In the genomic region with DNA sequence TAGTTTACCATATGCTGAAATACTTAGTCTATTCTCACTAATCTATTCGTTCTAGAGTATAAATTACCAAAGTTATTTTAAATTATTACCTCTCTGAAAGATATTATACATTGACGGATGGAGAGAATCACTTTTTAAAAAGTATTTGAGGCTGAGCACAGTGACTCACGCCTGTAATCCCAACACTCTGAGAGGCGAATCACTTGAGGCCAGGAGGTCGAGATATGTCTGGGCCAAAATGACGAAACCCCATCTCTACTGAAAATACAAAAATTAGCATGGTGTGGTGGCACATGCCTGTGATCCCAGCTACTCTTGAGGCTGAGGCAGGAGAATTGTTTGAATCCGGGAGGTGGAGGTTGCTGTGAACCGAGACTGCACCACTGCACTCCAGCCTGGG, we compare ENCODE assay signal across 33 cellular contexts.
"Had no signal": no experiment of that assay in that cellular context is flagged by ENCODE, and none has a peak within 500 bp of the region (broad histone marks: within the 10 kb centered on the region; RNA-seq: fewer than 3 reads in every experiment).

No MANE protein-coding gene starts in this region.

- DNase-seq: activated B cell treated with CpG ODN at 0.5 μM for 24 hours; activated CD4-positive, alpha-beta memory T cell treated with anti-CD3 and anti-CD28 coated beads for 36 hours; activated CD4-positive, alpha-beta T cell treated with anti-CD3 and anti-CD28 coated beads, Interleukin-2, amount 10 ng/mL, durations not matched to agents 24 days and 14 days; activated CD8-positive, alpha-beta memory T cell treated with anti-CD3 and anti-CD28 coated beads, Interleukin-2, amount 10 ng/mL, durations not matched to agents 7 days and 5 days; activated CD8-positive, alpha-beta memory T cell treated with anti-CD3 and anti-CD28 coated beads, Interleukin-2, amount 50 U/mL, for 4 hours; activated CD8-positive, alpha-beta T cell treated with anti-CD3 and anti-CD28 coated beads, Interleukin-2, amount 10 ng/mL, durations not matched to agents 7 days and 5 days; activated effector memory CD4-positive, alpha-beta T cell treated with anti-CD3 and anti-CD28 coated beads, Interleukin-2, amount 50 U/mL, for 16 hours; activated naive CD4-positive, alpha-beta T cell treated with anti-CD3 and anti-CD28 coated beads for 36 hours; activated naive CD8-positive, alpha-beta T cell treated with anti-CD3 and anti-CD28 coated beads, Interleukin-2, amount 10 ng/mL, durations not matched to agents 7 days and 5 days; activated T-cell treated with anti-CD3 and anti-CD28 coated beads, Interleukin-2, amount 50 U/mL, for 1 hour; activated T-cell treated with anti-CD3 and anti-CD28 coated beads, Interleukin-2, amount 50 U/mL, for 48 hours; amniotic stem cell; anterior cingulate cortex; central memory CD4-positive, alpha-beta T cell; cerebellar nuclear complex; cortex of kidney; dermis blood vessel endothelial cell; effector CD4-positive, alpha-beta T cell; effector memory CD8-positive, alpha-beta T cell; erythroblast; foreskin keratinocyte; gastrocnemius medialis; glutamatergic neuron; heart left ventricle; T-helper 1 cell; T-helper 17 cell; T1000; WERI-Rb-1 had no signal

- H3K27ac Mint-ChIP-seq: activated B cell treated with CpG ODN at 0.5 μM for 24 hours; activated CD4-positive, alpha-beta memory T cell treated with anti-CD3 and anti-CD28 coated beads for 36 hours; activated CD4-positive, alpha-beta T cell treated with anti-CD3 and anti-CD28 coated beads, Interleukin-2, amount 10 ng/mL, durations not matched to agents 24 days and 14 days; activated CD8-positive, alpha-beta memory T cell treated with anti-CD3 and anti-CD28 coated beads, Interleukin-2, amount 10 ng/mL, durations not matched to agents 7 days and 5 days; activated CD8-positive, alpha-beta T cell treated with anti-CD3 and anti-CD28 coated beads, Interleukin-2, amount 10 ng/mL, durations not matched to agents 7 days and 5 days; activated naive CD4-positive, alpha-beta T cell treated with anti-CD3 and anti-CD28 coated beads for 36 hours; activated naive CD4-positive, alpha-beta T cell treated with anti-CD3 and anti-CD28 coated beads, Interleukin-2, amount 50 U/mL, for 72 hours; activated naive CD8-positive, alpha-beta T cell treated with anti-CD3 and anti-CD28 coated beads, Interleukin-2, amount 10 ng/mL, durations not matched to agents 7 days and 5 days; activated T-helper 1 cell treated with anti-CD3 and anti-CD28 coated beads, Interleukin-12 subunit alpha, Interleukin-12 subunit beta, Interleukin-2, Interleukin-4 antibody, amounts not matched to agents 30 ng/mL and 10 ng/mL and 1 ng/mL, durations not matched to agents 14 hours and 24 hours and 36 hours; activated T-helper 2 cell treated with anti-CD3 and anti-CD28 coated beads, Interferon-gamma antibody, Interleukin-2, Interleukin-4, amounts not matched to agents 10 μg/mL and 5 μg/mL and 100 μg/mL, durations not matched to agents 14 hours and 24 hours and 36 hours; effector memory CD8-positive, alpha-beta T cell; T-helper 17 cell; T-helper 2 cell treated with Interferon-gamma antibody and Interleukin-4, amounts not matched to agents 5 μg/mL and 100 μg/mL, for 36 hours had no signal

- H3K4me1 Mint-ChIP-seq: activated B cell treated with CpG ODN at 0.5 μM for 24 hours; activated CD4-positive, alpha-beta T cell treated with anti-CD3 and anti-CD28 coated beads, Interleukin-2, amount 10 ng/mL, durations not matched to agents 24 days and 14 days; activated CD8-positive, alpha-beta memory T cell treated with anti-CD3 and anti-CD28 coated beads, Interleukin-2, amount 10 ng/mL, durations not matched to agents 7 days and 5 days; activated naive CD8-positive, alpha-beta T cell treated with anti-CD3 and anti-CD28 coated beads, Interleukin-2, amount 10 ng/mL, durations not matched to agents 7 days and 5 days had no signal

- H3K9me3 Mint-ChIP-seq: activated CD4-positive, alpha-beta memory T cell treated with anti-CD3 and anti-CD28 coated beads for 36 hours; activated CD4-positive, alpha-beta T cell treated with anti-CD3 and anti-CD28 coated beads, Interleukin-2, amount 10 ng/mL, durations not matched to agents 24 days and 14 days; activated naive CD4-positive, alpha-beta T cell treated with anti-CD3 and anti-CD28 coated beads for 36 hours; activated naive CD4-positive, alpha-beta T cell treated with anti-CD3 and anti-CD28 coated beads, Interleukin-2, amount 50 U/mL, for 72 hours; activated T-helper 1 cell treated with anti-CD3 and anti-CD28 coated beads, Interleukin-12 subunit alpha, Interleukin-12 subunit beta, Interleukin-2, Interleukin-4 antibody, amounts not matched to agents 30 ng/mL and 10 ng/mL and 1 ng/mL, durations not matched to agents 14 hours and 24 hours and 36 hours; activated T-helper 2 cell treated with anti-CD3 and anti-CD28 coated beads, Interferon-gamma antibody, Interleukin-2, Interleukin-4, amounts not matched to agents 10 μg/mL and 5 μg/mL and 100 μg/mL, durations not matched to agents 14 hours and 24 hours and 36 hours; effector memory CD8-positive, alpha-beta T cell; T-helper 2 cell treated with Interferon-gamma antibody and Interleukin-4, amounts not matched to agents 5 μg/mL and 100 μg/mL, for 36 hours had no signal

- H3K4me3 Mint-ChIP-seq: activated B cell treated with CpG ODN at 0.5 μM for 24 hours; activated CD4-positive, alpha-beta memory T cell treated with anti-CD3 and anti-CD28 coated beads for 36 hours; activated CD4-positive, alpha-beta T cell treated with anti-CD3 and anti-CD28 coated beads, Interleukin-2, amount 10 ng/mL, durations not matched to agents 24 days and 14 days; activated CD8-positive, alpha-beta memory T cell treated with anti-CD3 and anti-CD28 coated beads, Interleukin-2, amount 10 ng/mL, durations not matched to agents 7 days and 5 days; activated CD8-positive, alpha-beta T cell treated with anti-CD3 and anti-CD28 coated beads, Interleukin-2, amount 10 ng/mL, durations not matched to agents 7 days and 5 days; activated naive CD4-positive, alpha-beta T cell treated with anti-CD3 and anti-CD28 coated beads for 36 hours; activated naive CD8-positive, alpha-beta T cell treated with anti-CD3 and anti-CD28 coated beads, Interleukin-2, amount 10 ng/mL, durations not matched to agents 7 days and 5 days; activated T-helper 1 cell treated with anti-CD3 and anti-CD28 coated beads, Interleukin-12 subunit alpha, Interleukin-12 subunit beta, Interleukin-2, Interleukin-4 antibody, amounts not matched to agents 30 ng/mL and 10 ng/mL and 1 ng/mL, durations not matched to agents 14 hours and 24 hours and 36 hours; effector memory CD8-positive, alpha-beta T cell; T-helper 17 cell; T-helper 2 cell treated with Interferon-gamma antibody and Interleukin-4, amounts not matched to agents 5 μg/mL and 100 μg/mL, for 36 hours had no signal

- H3K36me3 Mint-ChIP-seq: activated CD4-positive, alpha-beta memory T cell treated with anti-CD3 and anti-CD28 coated beads for 36 hours; activated CD8-positive, alpha-beta memory T cell treated with anti-CD3 and anti-CD28 coated beads, Interleukin-2, amount 10 ng/mL, durations not matched to agents 7 days and 5 days; activated naive CD4-positive, alpha-beta T cell treated with anti-CD3 and anti-CD28 coated beads, Interleukin-2, amount 50 U/mL, for 72 hours; activated naive CD8-positive, alpha-beta T cell treated with anti-CD3 and anti-CD28 coated beads, Interleukin-2, amount 10 ng/mL, durations not matched to agents 7 days and 5 days had no signal

- ATAC-seq: activated CD4-positive, CD25-positive, alpha-beta regulatory T cell treated with anti-CD3 and anti-CD28 coated beads, Interleukin-2, amount 50 U/mL, for 24 hours; activated CD8-positive, alpha-beta memory T cell treated with anti-CD3 and anti-CD28 coated beads, Interleukin-2, amount 10 ng/mL, durations not matched to agents 7 days and 5 days; activated CD8-positive, alpha-beta T cell treated with anti-CD3 and anti-CD28 coated beads, Interleukin-2, amount 10 ng/mL, durations not matched to agents 7 days and 5 days; activated naive CD4-positive, alpha-beta T cell treated with anti-CD3 and anti-CD28 coated beads, Interleukin-2, amount 50 U/mL, for 72 hours; effector memory CD8-positive, alpha-beta T cell; foreskin keratinocyte; gastrocnemius medialis; heart left ventricle; T-helper 17 cell had no signal
